Comparison of ENCODE assay signal across 1 cellular context in the genomic region with DNA sequence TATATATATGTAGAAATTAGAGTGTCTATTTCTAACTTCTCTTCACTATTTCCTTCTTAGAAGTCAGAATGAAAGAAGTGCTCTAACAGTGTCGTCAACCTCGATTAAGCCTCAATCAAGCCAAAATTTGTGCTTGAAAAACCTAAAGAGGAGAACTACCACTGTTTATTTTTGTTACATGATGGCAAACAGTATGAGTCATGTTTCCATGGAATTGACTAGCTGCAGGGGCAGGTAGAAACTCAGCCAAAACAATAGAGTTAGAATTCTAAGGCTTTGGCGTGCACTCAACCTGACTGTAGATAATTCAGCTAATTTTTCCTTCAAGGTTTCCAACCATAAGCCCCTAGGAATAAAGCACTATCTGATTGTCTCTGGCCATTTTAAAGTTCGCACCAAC.
TF ChIP-seq lines count a peak whose summit lies in the region.

No MANE protein-coding gene starts in this region.

TF ChIP-seq in HepG2, 621 proteins besides CTCF, POLR2A, EP300 and RAD21 (continued from another document):
- TF ChIP-seq ZNF7 (CRISPR knock-in tag; IDR thresholded peaks at IDR 0.05): no peak
- no peak for TF ChIP-seq NR1H2 (CRISPR knock-in tag; IDR thresholded peaks at IDR 0.05; ENCODE audit: borderline replicate concordance, low read depth)
- no peak for TF ChIP-seq ZNF775 (CRISPR knock-in tag; IDR thresholded peaks at IDR 0.05; ENCODE audit: borderline replicate concordance)
- TF ChIP-seq ZNF562 (CRISPR knock-in tag; IDR thresholded peaks at IDR 0.05; ENCODE audit: borderline replicate concordance): no peak
